In the genomic region with DNA sequence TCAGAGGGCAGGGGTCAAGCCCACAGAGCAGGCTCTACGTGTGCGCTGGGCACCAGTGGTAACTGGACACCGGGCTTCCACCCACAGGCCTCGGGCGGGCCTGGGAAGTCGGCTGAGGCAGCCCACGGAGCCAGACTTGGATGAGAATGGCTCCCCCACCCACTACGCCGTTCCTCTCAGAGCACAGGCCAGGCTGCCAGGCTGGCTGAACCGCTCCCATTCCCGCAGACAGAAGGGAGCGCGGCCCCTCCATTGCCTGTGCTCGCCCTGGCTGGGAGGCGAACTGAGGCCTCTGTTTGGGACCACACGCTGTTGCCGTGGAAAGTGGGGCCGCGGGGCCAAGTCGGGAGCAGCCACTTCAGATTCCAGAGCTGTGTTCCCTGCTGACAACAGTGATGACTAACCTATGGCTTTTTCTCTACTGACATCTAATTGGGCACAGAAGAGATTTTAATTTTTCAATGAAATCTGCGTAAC, we compare ENCODE assay signal across 7 cellular contexts.
A peak's percentile ranks its signal among the peaks of the same experiment; 100 is the strongest.
DNase-seq lines count a peak whose midpoint lies in the region; ATAC-seq and TF ChIP-seq lines count a peak whose summit lies in the region.

No MANE protein-coding gene starts in this region.

- intact Hi-C loops in esophagus muscularis mucosa (cut with DNase I) = no loop called here
- intact Hi-C loops in thyroid gland (cut with DNase I) = no loop called here

- no peaks in the 10 kb centered on the region for H3K9me3 Mint-ChIP-seq in activated naive CD8-positive, alpha-beta T cell treated with anti-CD3 and anti-CD28 coated beads, Interleukin-2, amount 50 U/mL, for 24 hours

- TF ChIP-seq POLR2A in esophagus muscularis mucosa (IDR thresholded peaks at IDR 0.05; ENCODE audit: low read depth) (no peak), thyroid gland (IDR thresholded peaks at IDR 0.05) (no peak)

- H3K27ac Mint-ChIP-seq in activated naive CD8-positive, alpha-beta T cell treated with anti-CD3 and anti-CD28 coated beads, Interleukin-2, amount 50 U/mL, for 24 hours = peak overlapping the region; percentile 72

- H3K27me3 Mint-ChIP-seq in activated naive CD8-positive, alpha-beta T cell treated with anti-CD3 and anti-CD28 coated beads, Interleukin-2, amount 50 U/mL, for 24 hours = no peaks in the 10 kb centered on the region

- peaks cover 41 to 81% (median 71%) of the 10 kb centered on the region in 4 donors for H3K36me3 ChIP-seq in esophagus muscularis mucosa
- peaks cover 40 to 41% of the 10 kb centered on the region in 2 donors for H3K36me3 ChIP-seq in thyroid gland

- no peak for ATAC-seq in activated naive CD8-positive, alpha-beta T cell treated with anti-CD3 and anti-CD28 coated beads, Interleukin-2, amount 50 U/mL, for 24 hours
- no peak for ATAC-seq in HG02981 (IDR thresholded peaks at IDR 0.05; ENCODE audit: unreplicated experiment)
- no peak for ATAC-seq in GM21528 (IDR thresholded peaks at IDR 0.05; ENCODE audit: low FRiP score, unreplicated experiment)

- H3K4me1 ChIP-seq in esophagus muscularis mucosa (peaks cover 88 to 100% (median 95%) of the 10 kb centered on the region in 4 donors), thyroid gland (peaks cover 57 to 65% of the 10 kb centered on the region in 2 donors)

- TF ChIP-seq EP300 in esophagus muscularis mucosa (IDR thresholded peaks at IDR 0.05) = peak; percentile 16

- no peak overlapping the region for H3K4me3 Mint-ChIP-seq in activated naive CD8-positive, alpha-beta T cell treated with anti-CD3 and anti-CD28 coated beads, Interleukin-2, amount 50 U/mL, for 24 hours

- H3K27ac ChIP-seq in esophagus muscularis mucosa (replicated peaks in 1 of 4) = peak overlapping the region; percentile 95 to 100 (median 98)
- H3K27ac ChIP-seq in thyroid gland = peak overlapping the region; percentile 98 to 99 (median 98)

- H3K27me3 ChIP-seq in esophagus muscularis mucosa = no peaks in the 10 kb centered on the region
- H3K27me3 ChIP-seq in thyroid gland = no peaks in the 10 kb centered on the region

- H3K36me3 Mint-ChIP-seq in activated naive CD8-positive, alpha-beta T cell treated with anti-CD3 and anti-CD28 coated beads, Interleukin-2, amount 50 U/mL, for 24 hours (ENCODE audit: low read depth) = peaks cover 79% of the 10 kb centered on the region

- peak overlapping the region in 3 of 4 donors; percentile 9 to 23 (median 9) for H3K4me3 ChIP-seq in esophagus muscularis mucosa
- H3K4me3 ChIP-seq in thyroid gland (replicated peaks in 1 of 3) = no peak overlapping the region

- H3K4me1 Mint-ChIP-seq in activated naive CD8-positive, alpha-beta T cell treated with anti-CD3 and anti-CD28 coated beads, Interleukin-2, amount 50 U/mL, for 24 hours = peaks cover 25% of the 10 kb centered on the region

- TF ChIP-seq CTCF in esophagus muscularis mucosa (IDR thresholded peaks at IDR 0.05) (no peak), thyroid gland (IDR thresholded peaks at IDR 0.05) (no peak)

- DNase-seq in activated naive CD8-positive, alpha-beta T cell treated with anti-CD3 and anti-CD28 coated beads, Interleukin-2, amount 50 U/mL, for 24 hours = no peak
- no peak for DNase-seq in esophagus muscularis mucosa (ENCODE audit: extremely low spot score)
- peak; percentile 65 for DNase-seq in myocyte (ENCODE audit: low read depth)
- peak; percentile 31 to 33 for DNase-seq in thyroid gland
- no peak for DNase-seq in stimulated activated CD4-positive, alpha-beta T cell treated with anti-CD3 and anti-CD28 coated beads, Interleukin-12 subunit alpha, Interleukin-12 subunit beta, amount 100 ng/mL, for 4 hours

- WGBS in esophagus muscularis mucosa = 35% methylated on average over 21 of the region's 21 CpGs
- WGBS in thyroid gland, 2 donors = 60 to 61% methylated on average over 8 to 14 of the region's 21 CpGs

- H3K9me3 ChIP-seq in esophagus muscularis mucosa = no peaks in the 10 kb centered on the region
- H3K9me3 ChIP-seq in thyroid gland = no peaks in the 10 kb centered on the region

Comparison
In these comparisons a context has a peak if more than half of its experiments do, and no peak if none do; other contexts are left out.
1. DNase-seq: peak in myocyte (single experiment) and thyroid gland (2 of 2); none in activated naive CD8-positive, alpha-beta T cell treated with anti-CD3 and anti-CD28 coated beads, Interleukin-2, amount 50 U/mL, for 24 hours (single experiment), esophagus muscularis mucosa (single experiment) and stimulated activated CD4-positive, alpha-beta T cell treated with anti-CD3 and anti-CD28 coated beads, Interleukin-12 subunit alpha, Interleukin-12 subunit beta, amount 100 ng/mL, for 4 hours (single experiment).
2. H3K4me3 ChIP-seq: peak in esophagus muscularis mucosa (3 of 4); none in thyroid gland (0 of 3).